27 cellular contexts compared by ENCODE assay signal in the genomic region with DNA sequence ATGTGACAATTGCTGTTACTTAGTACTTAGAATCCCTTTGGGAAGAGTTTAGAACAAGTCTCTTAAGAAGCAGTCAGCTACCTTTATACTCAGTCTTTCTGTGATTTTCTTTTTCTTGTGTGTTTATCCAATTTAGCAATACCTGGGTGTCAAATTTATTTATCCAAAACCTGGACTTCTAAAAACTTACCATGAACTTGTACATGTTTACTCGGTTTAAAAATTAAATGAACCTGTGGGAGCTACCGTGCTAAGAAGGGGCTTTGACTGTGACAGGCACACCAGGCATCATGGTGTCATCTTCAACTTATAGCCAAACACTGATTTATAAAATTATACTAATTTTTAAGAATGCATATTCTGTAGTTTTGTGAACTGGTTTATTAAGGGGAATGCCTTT.
"Had no signal": no experiment of that assay in that cellular context is flagged by ENCODE, and none has a peak within 500 bp of the region (broad histone marks: within the 10 kb centered on the region; RNA-seq: fewer than 3 reads in every experiment).

No MANE protein-coding gene starts in this region.

- H3K4me1 ChIP-seq: stomach, suprapubic skin, thyroid gland, tibial artery, transverse colon, upper lobe of left lung, upper lobe of right lung, uterus, vagina had no signal

- H3K27ac ChIP-seq: stomach, suprapubic skin, testis, thoracic aorta, thyroid gland, tibial artery, transverse colon, upper lobe of left lung, upper lobe of right lung, uterus, vagina had no signal

- DNase-seq: stimulated activated CD4-positive, alpha-beta T cell treated with anti-CD3 and anti-CD28 coated beads, Interleukin-2, amount 100 ng/mL, for 48 hours; stimulated activated CD4-positive, alpha-beta T cell treated with anti-CD3 and anti-CD28 coated beads, Interleukin-4, amount 100 ng/mL, for 1 hour; stimulated activated CD4-positive, alpha-beta T cell treated with anti-CD3 and anti-CD28 coated beads, Interleukin-4, amount 100 ng/mL, for 24 hours; stimulated activated CD4-positive, alpha-beta T cell treated with anti-CD3 and anti-CD28 coated beads, Interleukin-4, amount 100 ng/mL, for 4 hours; stimulated activated CD8-positive, alpha-beta memory T cell treated with anti-CD3 and anti-CD28 coated beads, Interleukin-4, amount 100 ng/mL, for 48 hours; stimulated activated naive B cell treated with anti-CD40 and anti-IgM and Interleukin-4, amounts not matched to agents 10 μg/mL and 1 μg/mL and 100 μg/mL, for 72 hours; stimulated activated naive CD4-positive, alpha-beta T cell; stimulated activated naive CD4-positive, alpha-beta T cell treated with Interleukin-2 at 50 U/mL for 16 hours; stimulated activated naive CD8-positive, alpha-beta T cell treated with anti-CD3 and anti-CD28 coated beads, Interleukin-15, amount 100 ng/mL, for 72 hours; stimulated activated naive CD8-positive, alpha-beta T cell treated with anti-CD3 and anti-CD28 coated beads, Interleukin-15, Interleukin-2, amounts not matched to agents 100 U/mL and 50 U/mL, for 24 hours; stomach; substantia nigra; testis; thyroid gland; tibial artery; transverse colon; trophoblast cell; upper lobe of left lung; upper lobe of right lung; uterus had no signal

- FAIRE-seq: urothelium cell line had no signal

- ATAC-seq: stimulated activated effector memory CD8-positive, alpha-beta T cell treated with anti-CD3 and anti-CD28 coated beads, Interleukin-12 subunit alpha, Interleukin-12 subunit beta, amount 100 ng/mL, for 72 hours; stimulated activated memory B cell treated with anti-CD40 and anti-IgM and Interleukin-4, amounts not matched to agents 10 μg/mL and 1 μg/mL and 100 μg/mL, for 72 hours; stimulated activated naive B cell treated with anti-CD40 and anti-IgM and Interleukin-4, amounts not matched to agents 10 μg/mL and 1 μg/mL and 100 μg/mL, for 72 hours; stimulated activated naive CD8-positive, alpha-beta T cell treated with anti-CD3 and anti-CD28 coated beads, Interleukin-15, amount 100 ng/mL, for 72 hours; stimulated activated naive CD8-positive, alpha-beta T cell treated with anti-CD3 and anti-CD28 coated beads, Interleukin-15, Interleukin-2, amounts not matched to agents 100 U/mL and 50 U/mL, for 24 hours; upper lobe of right lung had no signal

- H3K9me3 ChIP-seq: stomach, suprapubic skin, testis, thoracic aorta, thyroid gland, tibial artery, tibial nerve, transverse colon, upper lobe of left lung, upper lobe of right lung, uterus, vagina had no signal

- H3K27me3 ChIP-seq: stomach, suprapubic skin, testis, thyroid gland, tibial artery, tibial nerve, transverse colon, upper lobe of left lung, upper lobe of right lung, uterus, vagina had no signal

- H3K36me3 ChIP-seq: stomach, suprapubic skin, thoracic aorta, thyroid gland, tibial artery, tibial nerve, transverse colon, upper lobe of left lung, upper lobe of right lung, uterus, vagina had no signal

- H3K4me3 ChIP-seq: stomach, suprapubic skin, testis, thoracic aorta, thyroid gland, tibial artery, tibial nerve, transverse colon, upper lobe of left lung, upper lobe of right lung, uterus, vagina had no signal
